Comparison of ENCODE assay signal across 8 cellular contexts in genomic region chr16:85799497-85800320, GRCh38. TPM values are rescaled to one million over a fixed set of nuclear protein-coding genes. Genes with fewer than 3 reads are reported as not detected.
A peak's percentile ranks its signal among the peaks of the same experiment; 100 is the strongest.
DNase-seq lines count a peak whose midpoint lies in the region; ATAC-seq and TF ChIP-seq lines count a peak whose summit lies in the region.

COX4I1 (plus strand) TSS chr16:85799695; CDS start chr16:85801206, 1,511 bp downstream.
EMC8 (minus strand) TSS chr16:85799544; CDS start chr16:85799295, 249 bp downstream.

- TF ChIP-seq POLR2A in adrenal gland (IDR thresholded peaks at IDR 0.05): peak; percentile 68 to 88

- peak; percentile 72 for ATAC-seq in HG02870 (IDR thresholded peaks at IDR 0.05; ENCODE audit: unreplicated experiment)
- ATAC-seq in heart right ventricle: peak; percentile 96 to 99 (median 98)

- DNase-seq in GM13977 (ENCODE audit: low spot score): peak; percentile 98
- DNase-seq in NCI-H146 (lab: John Stamatoyannopoulos, UW): peak; percentile 85
- peak; percentile 81 to 92 (median 89) for DNase-seq in T-helper 1 cell
- DNase-seq in adrenal gland: peak; percentile 94 to 96 (median 95)
- peak; percentile 96 to 97 for DNase-seq in heart right ventricle
- peak; percentile 92 to 99 (median 96) for DNase-seq in posterior cingulate gyrus
- DNase-seq in type B pancreatic cell (ENCODE audit: extremely low spot score, unreplicated experiment): peak; percentile 95

- in situ Hi-C loops in GM13977 (cut with MboI; ENCODE audit: low pct_unique_long_range_greater_than_20kb, low sequenced_read_pairs, unreplicated experiment): loop anchor here (25.0 kb wide), 1 partner anchor 713 kb away; the partner anchor contains the start of gene FOXF1

- H3K4me3 ChIP-seq in adrenal gland (peak within 1 kb of the TSS; percentile 71 to 95 (median 86)), heart right ventricle (peak within 1 kb of the TSS; percentile 86 to 100 (median 98))

- no peaks in the 10 kb centered on the region for H3K27me3 Mint-ChIP-seq in type B pancreatic cell

- peak within 1 kb of the TSS; percentile 95 for H3K4me3 Mint-ChIP-seq in type B pancreatic cell

- peak within 1 kb of the TSS; percentile 98 for H3K27ac Mint-ChIP-seq in type B pancreatic cell

- H3K36me3 ChIP-seq in adrenal gland (replicated peaks in 1 of 2) (peaks cover 0 to 47% of the 10 kb centered on the region in 2 donors), heart right ventricle (peaks cover 0 to 65% (median 22%) of the 10 kb centered on the region in 9 donors)

- peaks cover 38% of the 10 kb centered on the region for H3K36me3 Mint-ChIP-seq in type B pancreatic cell

- H3K4me1 ChIP-seq in adrenal gland (replicated peaks in 1 of 2) (peaks cover 15 to 32% of the 10 kb centered on the region in 2 donors), heart right ventricle (peaks cover 9 to 53% (median 37%) of the 10 kb centered on the region in 9 donors)

- H3K27me3 ChIP-seq in adrenal gland (no peaks in the 10 kb centered on the region), heart right ventricle (no peaks in the 10 kb centered on the region)

- H3K4me1 Mint-ChIP-seq in type B pancreatic cell (ENCODE audit: unreplicated experiment): peaks cover 27% of the 10 kb centered on the region

- H3K9me3 ChIP-seq in adrenal gland (replicated peaks in 1 of 3) (no peaks in the 10 kb centered on the region), heart right ventricle (no peaks in the 10 kb centered on the region)

- intact Hi-C loops in adrenal gland (cut with DNase I): no loop called here
- intact Hi-C loops in heart right ventricle (cut with DNase I): no loop called here
- intact Hi-C loops in posterior cingulate gyrus (cut with DNase I): loop anchor here (10.0 kb wide), 1 partner anchor 145 kb away; no protein-coding TSS in a partner anchor

- no peak for TF ChIP-seq CTCF in GM13977 (IDR thresholded peaks at IDR 0.05; ENCODE audit: extremely low read depth, insufficient read depth, missing control alignments)
- no peak for TF ChIP-seq CTCF in adrenal gland (IDR thresholded peaks at IDR 0.05)
- no peak for TF ChIP-seq CTCF in heart right ventricle (IDR thresholded peaks at IDR 0.05)
- TF ChIP-seq CTCF in type B pancreatic cell (conservative IDR thresholded peaks at IDR 0.05): no peak

- H3K9me3 Mint-ChIP-seq in type B pancreatic cell: no peaks in the 10 kb centered on the region

- WGBS in adrenal gland, 4 donors: 0% methylated on average over 4 to 87 of the region's 87 CpGs
- 1% methylated on average over 70 to 87 of the region's 87 CpGs for WGBS in heart right ventricle, 2 donors

- peak within 1 kb of the TSS; percentile 65 to 97 (median 86) for H3K27ac ChIP-seq in adrenal gland
- H3K27ac ChIP-seq in heart right ventricle: peak within 1 kb of the TSS; percentile 93 to 99 (median 98)

RNA-seq across cellular contexts. Expression of gene COX4I1, which starts in this region (rescaled TPM):
- 100 to 1,000 TPM; 466 to 710 (median 531) TPM for total RNA-seq in adrenal gland
- polyA plus RNA-seq in adrenal gland: 1,000 to 10,000 TPM in 2 of 3 donors, 100 to 1,000 TPM in 1; 506 to 1,628 (median 1,006) TPM
- 1,000 to 10,000 TPM; 1,221 to 2,099 (median 1,899) TPM for total RNA-seq in heart right ventricle
- 1,000 to 10,000 TPM; 2,661 to 4,942 TPM for polyA plus RNA-seq in heart right ventricle
- 524 and 674 TPM in 2 replicates for total RNA-seq in type B pancreatic cell (ENCODE audit: low replicate concordance)

RNA-seq across cellular contexts. Expression of gene EMC8, which starts in this region (rescaled TPM):
- total RNA-seq in adrenal gland (10 to 100 TPM; 16.9 to 53.8 (median 25.5) TPM), heart right ventricle (10 to 100 TPM; 17.8 to 29.0 (median 26.1) TPM), type B pancreatic cell (ENCODE audit: low replicate concordance) (34.8 and 41.4 TPM in 2 replicates)
- polyA plus RNA-seq in adrenal gland (10 to 100 TPM; 10.7 to 21.7 (median 11.3) TPM), heart right ventricle (10 to 100 TPM in 1 of 2 donors, 1 to 10 TPM in 1; 6.2 to 23.1 TPM)

Comparison
In these comparisons a context has a peak if more than half of its experiments do, and no peak if none do; other contexts are left out.
1. Peak in every context shown above with its lines: DNase-seq, ATAC-seq, H3K4me3 ChIP-seq and H3K27ac ChIP-seq.